Comparison of ENCODE assay signal across 18 cellular contexts in genomic region chr10:76017026-76017732, GRCh38.
A peak's percentile ranks its signal among the peaks of the same experiment; 100 is the strongest.
DNase-seq lines count a peak whose midpoint lies in the region; ATAC-seq and TF ChIP-seq lines count a peak whose summit lies in the region.
"Had no signal": no experiment of that assay in that cellular context is flagged by ENCODE, and none has a peak within 500 bp of the region (broad histone marks: within the 10 kb centered on the region; RNA-seq: fewer than 3 reads in every experiment).

No MANE protein-coding gene starts in this region.

- no peak overlapping the region for H3K4me2 ChIP-seq in SK-N-SH

- no peak for ATAC-seq in SK-N-SH treated with all-trans-retinoic acid at 6 μM for 48 hours
- ATAC-seq in GM18511 (IDR thresholded peaks at IDR 0.05; ENCODE audit: unreplicated experiment) = no peak
- no peak for ATAC-seq in HG03196 (IDR thresholded peaks at IDR 0.05; ENCODE audit: unreplicated experiment)

- no peak overlapping the region for H3K9ac ChIP-seq in SK-N-SH
- no peak overlapping the region for H3K9ac ChIP-seq in adipocyte (ENCODE audit: low read length)

- CTCF ChIA-PET in SK-N-SH (lab: Yijun Ruan, JAX) = no interaction called here

- no peaks in the 10 kb centered on the region for H3K79me2 ChIP-seq in SK-N-SH (ENCODE audit: insufficient read depth)

- no peaks in the 10 kb centered on the region for H3K36me3 ChIP-seq in SK-N-SH (replicated peaks in 1 of 2; ENCODE audit: control insufficient read depth in 1 of 2, insufficient read depth in 2 of 2, low read length in 1 of 2)
- H3K36me3 ChIP-seq in adipocyte (ENCODE audit: control insufficient read depth, insufficient read depth, low read length, severe bottlenecking) = no peaks in the 10 kb centered on the region
- H3K36me3 ChIP-seq: SJCRH30 had no signal

- TF ChIP-seq CTCF in SK-N-SH (IDR thresholded peaks at IDR 0.05) = no peak

- POLR2A ChIA-PET in SK-N-SH (lab: Yijun Ruan, JAX) = no interaction called here

- H2AFZ ChIP-seq in SK-N-SH (ENCODE audit: low read depth) = no peak overlapping the region

- no peaks in the 10 kb centered on the region for H3K9me2 ChIP-seq in SK-N-SH

- no peak overlapping the region for H3K4me3 ChIP-seq in SK-N-SH (ENCODE audit: low read depth in 2 of 2, low read length in 1 of 2)
- no peak overlapping the region for H3K4me3 ChIP-seq in adipocyte (ENCODE audit: low read length)
- H3K4me3 ChIP-seq: SJCRH30 had no signal

- no peak overlapping the region for H3K27ac ChIP-seq in SK-N-SH (ENCODE audit: low read depth in 2 of 2, low read length in 1 of 2)
- H3K27ac ChIP-seq: 22Rv1, C4-2B, SJCRH30 had no signal

- 76% methylated on average over 13 of the region's 14 CpGs for WGBS in SK-N-SH (ENCODE audit: low lambda C conversion rate)

- DNase-seq in SK-N-SH = no peak
- peak; percentile 13 for DNase-seq in adipocyte (ENCODE audit: low read depth)
- DNase-seq in iPS-NIHi11 (ENCODE audit: low spot score) = peak; percentile 48
- DNase-seq in renal cortical epithelial cell (ENCODE audit: low read depth) = peak; percentile 7
- DNase-seq in DMS53 (lab: John Stamatoyannopoulos, UW) = no peak
- DNase-seq: DMS153, Karpas-422, MV-4-11, NCI-H1417 treated with DMSO at 0.1 percent for 48 hours, NCI-H2081, NCI-H510A treated with DMSO at 0.1 percent for 48 hours, RPMI8226 had no signal

- TF ChIP-seq RAD21 in SK-N-SH (IDR thresholded peaks at IDR 0.05; ENCODE audit: low read length) = no peak

- TF ChIP-seq EP300 in SK-N-SH (IDR thresholded peaks at IDR 0.05; ENCODE audit: borderline replicate concordance in 1 of 2, low read depth in 1 of 2, low read length in 1 of 2) = no peak

- no peaks in the 10 kb centered on the region for H3F3A ChIP-seq in SK-N-SH (replicated peaks; ENCODE audit: insufficient read depth)

- peaks cover 0 to 9% of the 10 kb centered on the region in 2 experiments; a peak in 2 of 4 replicates for H3K4me1 ChIP-seq in SK-N-SH (ENCODE audit: control insufficient read depth in 1 of 2, insufficient read depth in 2 of 2, low read depth in 1 of 2, low read length in 1 of 2)
- peaks cover 10% of the 10 kb centered on the region for H3K4me1 ChIP-seq in adipocyte (ENCODE audit: control insufficient read depth, insufficient read depth, low read length)
- H3K4me1 ChIP-seq: SJCRH30 had no signal

- no peaks in the 10 kb centered on the region for H4K20me1 ChIP-seq in SK-N-SH (ENCODE audit: insufficient read depth)

- H3K27me3 ChIP-seq in SK-N-SH (ENCODE audit: insufficient read depth) = no peaks in the 10 kb centered on the region
- H3K27me3 ChIP-seq in adipocyte (replicated peaks; ENCODE audit: control insufficient read depth, insufficient read depth, low read length) = no peaks in the 10 kb centered on the region

- H3K9me3 ChIP-seq in SK-N-SH (no peaks in the 10 kb centered on the region), adipocyte (ENCODE audit: control insufficient read depth, low read length) (no peaks in the 10 kb centered on the region)
- H3K9me3 ChIP-seq: SJCRH30 had no signal

TF ChIP-seq in SK-N-SH, 30 proteins besides CTCF, POLR2A, EP300 and RAD21:
- TF ChIP-seq GABPA (IDR thresholded peaks at IDR 0.05; ENCODE audit: low read depth) = no peak
- TF ChIP-seq REST (IDR thresholded peaks at IDR 0.05; ENCODE audit: low read depth, low read length) = peak; percentile 93
- no peak for TF ChIP-seq SIN3A (IDR thresholded peaks at IDR 0.05; ENCODE audit: borderline replicate concordance, low read depth, low read length)
- TF ChIP-seq TEAD4 (IDR thresholded peaks at IDR 0.05; ENCODE audit: borderline replicate concordance, insufficient read depth) = no peak
TF ChIP-seq in SK-N-SH: peak in this region for 1.

TF ChIP-seq in SK-N-SH treated with all-trans-retinoic acid at 6 μM for 48 hours, 23 proteins besides CTCF, POLR2A, EP300 and RAD21:
- TF ChIP-seq ZFP3 (CRISPR knock-in tag; IDR thresholded peaks at IDR 0.05) = no peak
- no peak for TF ChIP-seq POU6F1 (CRISPR knock-in tag; IDR thresholded peaks at IDR 0.05; ENCODE audit: borderline replicate concordance, low read depth)
- TF ChIP-seq, protein P1, sequence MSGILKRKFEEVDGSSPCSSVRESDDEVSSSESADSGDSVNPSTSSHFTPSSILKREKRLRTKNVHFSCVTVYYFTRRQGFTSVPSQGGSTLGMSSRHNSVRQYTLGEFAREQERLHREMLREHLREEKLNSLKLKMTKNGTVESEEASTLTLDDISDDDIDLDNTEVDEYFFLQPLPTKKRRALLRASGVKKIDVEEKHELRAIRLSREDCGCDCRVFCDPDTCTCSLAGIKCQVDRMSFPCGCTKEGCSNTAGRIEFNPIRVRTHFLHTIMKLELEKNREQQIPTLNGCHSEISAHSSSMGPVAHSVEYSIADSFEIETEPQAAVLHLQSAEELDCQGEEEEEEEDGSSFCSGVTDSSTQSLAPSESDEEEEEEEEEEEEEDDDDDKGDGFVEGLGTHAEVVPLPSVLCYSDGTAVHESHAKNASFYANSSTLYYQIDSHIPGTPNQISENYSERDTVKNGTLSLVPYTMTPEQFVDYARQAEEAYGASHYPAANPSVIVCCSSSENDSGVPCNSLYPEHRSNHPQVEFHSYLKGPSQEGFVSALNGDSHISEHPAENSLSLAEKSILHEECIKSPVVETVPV (CRISPR knock-in tag; IDR thresholded peaks at IDR 0.05) = no peak
- TF ChIP-seq ZNF565 (CRISPR knock-in tag; conservative IDR thresholded peaks at IDR 0.05; ENCODE audit: low read depth) = no peak

Comparison
In these comparisons a context has a peak if more than half of its experiments do, and no peak if none do; other contexts are left out.
1. DNase-seq: peak in adipocyte (single experiment), iPS-NIHi11 (single experiment) and renal cortical epithelial cell (single experiment); none in SK-N-SH (single experiment) and DMS53 (single experiment).